ENCODE assay signal across 30 cellular contexts in genomic region chr6:31386099-31386498, GRCh38.
"Had no signal": no experiment of that assay in that cellular context is flagged by ENCODE, and none has a peak within 500 bp of the region (broad histone marks: within the 10 kb centered on the region; RNA-seq: fewer than 3 reads in every experiment).

No MANE protein-coding gene starts in this region.

- ATAC-seq: activated CD4-positive, CD25-positive, alpha-beta regulatory T cell treated with anti-CD3 and anti-CD28 coated beads, Interleukin-2, amount 50 U/mL, for 24 hours; activated CD8-positive, alpha-beta T cell treated with anti-CD3 and anti-CD28 coated beads for 36 hours; activated T-cell treated with anti-CD3 and anti-CD28 coated beads, Interleukin-2, amount 50 U/mL, for 4 hours; activated T-helper 17 cell treated with anti-CD3 and anti-CD28 coated beads, Interleukin-2, amount 50 U/mL, for 72 hours; body of pancreas; effector memory CD8-positive, alpha-beta T cell; gastroesophageal sphincter; T-helper 17 cell had no signal

- H3K9me3 ChIP-seq: body of pancreas, esophagus muscularis mucosa, gastroesophageal sphincter had no signal

- FAIRE-seq: colon had no signal

- H3K27me3 ChIP-seq: body of pancreas, gastroesophageal sphincter had no signal

- DNase-seq: activated B cell treated with CpG ODN at 0.5 μM for 24 hours; activated CD4-positive, alpha-beta T cell treated with anti-CD3 and anti-CD28 coated beads for 48 hours; activated CD4-positive, alpha-beta T cell treated with anti-CD3 and anti-CD28 coated beads, Interleukin-2, amount 50 U/mL, for 1 hour; activated CD4-positive, alpha-beta T cell treated with anti-CD3 and anti-CD28 coated beads, Interleukin-2, amount 50 U/mL, for 48 hours; activated CD8-positive, alpha-beta memory T cell treated with anti-CD3 and anti-CD28 coated beads for 24 hours; activated CD8-positive, alpha-beta T cell treated with anti-CD3 and anti-CD28 coated beads for 36 hours; activated effector memory CD4-positive, alpha-beta T cell treated with Interleukin-2 at 50 U/mL for 16 hours; activated gamma-delta T cell treated with Interleukin-2 at 50 U/mL for 16 hours; activated naive CD4-positive, alpha-beta T cell treated with anti-CD3 and anti-CD28 coated beads, Interleukin-2, amount 50 U/mL, for 16 hours; activated naive CD4-positive, alpha-beta T cell treated with Interleukin-2 at 50 U/mL for 16 hours; activated T-cell treated with anti-CD3 and anti-CD28 coated beads, Interleukin-2, amount 50 U/mL, for 4 hours; amygdala; aorta; body of pancreas; caudate nucleus; cortex of kidney; dermis blood vessel endothelial cell; effector CD4-positive, alpha-beta T cell; effector memory CD8-positive, alpha-beta T cell; erythroblast; foreskin melanocyte; T-helper 1 cell; T-helper 17 cell; T1000; WERI-Rb-1 had no signal

- H3K36me3 ChIP-seq: esophagus muscularis mucosa, gastroesophageal sphincter, WERI-Rb-1 had no signal

- H3K4me1 ChIP-seq: body of pancreas, esophagus muscularis mucosa, gastroesophageal sphincter had no signal

- H3K4me3 ChIP-seq: body of pancreas, esophagus muscularis mucosa, gastroesophageal sphincter had no signal

- H3K27ac ChIP-seq: body of pancreas, esophagus muscularis mucosa, gastroesophageal sphincter, WERI-Rb-1 had no signal
